11 cellular contexts compared by ENCODE assay signal in the genomic region with DNA sequence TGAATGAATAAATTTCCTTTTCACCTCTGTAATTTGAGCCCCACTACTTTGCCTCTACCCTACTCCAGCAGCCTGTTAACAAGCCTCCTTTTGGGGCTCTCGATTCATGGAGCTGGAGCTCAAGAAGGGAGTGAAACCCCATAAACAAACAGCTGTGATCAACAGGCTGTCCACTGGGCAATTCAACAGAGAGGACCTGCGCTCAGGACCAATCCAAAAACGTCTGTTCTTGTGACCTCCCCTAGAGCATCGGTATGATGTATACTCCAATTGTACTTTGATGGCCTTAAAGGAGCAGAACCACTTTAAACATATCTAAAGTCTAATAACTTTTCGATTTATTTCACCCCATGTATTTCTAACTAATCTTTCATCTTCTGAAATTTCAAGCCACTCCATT. TPM values are rescaled to one million over a fixed set of nuclear protein-coding genes. Genes with fewer than 3 reads are reported as not detected.
DNase-seq lines count a peak whose midpoint lies in the region; ATAC-seq and TF ChIP-seq lines count a peak whose summit lies in the region.
"Had no signal": no experiment of that assay in that cellular context is flagged by ENCODE, and none has a peak within 500 bp of the region (broad histone marks: within the 10 kb centered on the region; RNA-seq: fewer than 3 reads in every experiment).

No MANE protein-coding gene starts in this region.

- TF ChIP-seq CTCF in GM12865 (IDR thresholded peaks at IDR 0.05; ENCODE audit: insufficient read depth, low read depth, low read length, missing control alignments), result no peak
- no peak for TF ChIP-seq CTCF in MM.1S (IDR thresholded peaks at IDR 0.05; ENCODE audit: low read length)

- H3K27ac ChIP-seq in MM.1S (ENCODE audit: low read length), result peak overlapping the region; percentile 66; the same call in 1 of the 2 replicates
- H3K27ac ChIP-seq: SK-N-MC had no signal

- H3K27me3 ChIP-seq in MM.1S (replicated peaks; ENCODE audit: insufficient read depth, low read length), result no peaks in the 10 kb centered on the region

- H3F3A ChIP-seq in MM.1S (ENCODE audit: insufficient read depth, low read length), result no peaks in the 10 kb centered on the region; the same call in 1 of the 2 replicates

- DNase-seq in GM12865 (ENCODE audit: low read depth) (peak; percentile 72), MM.1S (no peak), cardiac septum (ENCODE audit: low spot score) (no peak), D341Med (ENCODE audit: low spot score) (no peak), NOMO-1 (lab: John Stamatoyannopoulos, UW; ENCODE audit: unreplicated experiment in 2 of 2) (no peak), HPDE6-E6E7 (ENCODE audit: extremely low spot score) (no peak)
- peak; percentile 63 for DNase-seq in central memory CD4-positive, alpha-beta T cell
- DNase-seq: Caco-2, head of caudate nucleus had no signal

- 0 out of 2 replicates have a peak, but pooled peaks cover 6% of the 10 kb centered on the region for H3K4me1 ChIP-seq in MM.1S (ENCODE audit: low read length)
- H3K4me1 ChIP-seq: Caco-2 had no signal

- peak overlapping the region; percentile 46; the same call in 1 of the 2 replicates for H3K9ac ChIP-seq in MM.1S (ENCODE audit: low read length)

- no peaks in the 10 kb centered on the region for H4K20me1 ChIP-seq in MM.1S (ENCODE audit: insufficient read depth, low read length)

- no peaks in the 10 kb centered on the region for H3K36me3 ChIP-seq in MM.1S (replicated peaks; ENCODE audit: insufficient read depth, low read length)

- H3K9me3 ChIP-seq in MM.1S (replicated peaks; ENCODE audit: insufficient read depth, low read length), result no peaks in the 10 kb centered on the region
- H3K9me3 ChIP-seq: Caco-2 had no signal

- H3K4me2 ChIP-seq in MM.1S (ENCODE audit: low read depth, low read length), result peak overlapping the region; percentile 60; the same call in 1 of the 2 replicates

- peak overlapping the region; percentile 73 for H3K4me3 ChIP-seq in GM12865 (ENCODE audit: low read depth, low read length)
- peak overlapping the region; percentile 50; the same call in 1 of the 2 replicates for H3K4me3 ChIP-seq in MM.1S (ENCODE audit: low read length)
- H3K4me3 ChIP-seq: SK-N-MC had no signal

- ATAC-seq in GM21737 (IDR thresholded peaks at IDR 0.05; ENCODE audit: unreplicated experiment), result peak; percentile 8

- intact Hi-C loops in cardiac septum (cut with DNase I), result no loop called here

- no peaks in the 10 kb centered on the region for H3K79me2 ChIP-seq in MM.1S (ENCODE audit: low read length)

- no peak overlapping the region for H2AFZ ChIP-seq in MM.1S (ENCODE audit: low read length)

- H3K9me2 ChIP-seq in MM.1S (replicated peaks; ENCODE audit: insufficient read depth, low read length), result no peaks in the 10 kb centered on the region

RNA-seq across cellular contexts. Expression of a gene that starts 37.4 kb away (rescaled TPM):
- total RNA-seq in cardiac septum, result 25.7 TPM

Comparison
In these comparisons a context has a peak if more than half of its experiments do, and no peak if none do; other contexts are left out.
1. DNase-seq: peak in GM12865 (single experiment) and central memory CD4-positive, alpha-beta T cell (single experiment); none in MM.1S (single experiment), cardiac septum (single experiment), D341Med (single experiment), NOMO-1 (0 of 2) and HPDE6-E6E7 (single experiment).